ENCODE assay signal across 13 cellular contexts in the genomic region with DNA sequence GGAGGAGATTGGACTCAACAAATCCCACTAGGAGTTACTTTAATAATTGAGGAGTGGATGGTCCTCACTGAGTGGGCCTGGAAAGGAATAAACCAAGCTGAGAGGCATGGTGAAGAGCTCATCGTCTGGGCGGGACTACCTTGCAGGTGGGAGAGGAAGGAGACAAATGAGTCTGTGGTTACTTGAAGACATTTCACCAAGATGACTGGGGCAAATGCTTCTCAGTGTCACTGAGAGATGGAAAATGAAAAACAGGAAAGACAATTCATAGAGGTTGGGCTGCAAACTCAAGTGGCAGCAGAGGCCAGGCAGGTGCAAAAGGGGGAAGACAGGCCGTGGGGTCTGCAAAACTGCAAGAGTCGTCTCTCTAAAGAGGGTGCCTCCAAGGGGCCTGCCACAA. TPM values are rescaled to one million over a fixed set of nuclear protein-coding genes. Genes with fewer than 3 reads are reported as not detected.
DNase-seq lines count a peak whose midpoint lies in the region; ATAC-seq, FAIRE-seq and TF ChIP-seq lines count a peak whose summit lies in the region.
"Had no signal": no experiment of that assay in that cellular context is flagged by ENCODE, and none has a peak within 500 bp of the region (broad histone marks: within the 10 kb centered on the region; RNA-seq: fewer than 3 reads in every experiment).

No MANE protein-coding gene starts in this region.

- peaks cover 8% of the 10 kb centered on the region for H3K9me3 Mint-ChIP-seq in activated T-cell treated with anti-CD3 and anti-CD28 coated beads, Interleukin-2, amount 50 U/mL, for 24 hours
- H3K9me3 Mint-ChIP-seq in naive B cell, result peaks cover 3 to 10% (median 7%) of the 10 kb centered on the region in 7 donors

- H3K36me3 ChIP-seq in A673 (ENCODE audit: insufficient read depth, low read length, poor library complexity, severe bottlenecking) (no peaks in the 10 kb centered on the region), kidney (ENCODE audit: control insufficient read depth in 1 of 2, insufficient read depth in 2 of 2, low read length in 2 of 2) (no peaks in the 10 kb centered on the region)

- peaks cover 6% of the 10 kb centered on the region for H3K9me3 ChIP-seq in A673 (ENCODE audit: low read depth, low read length, poor library complexity, severe bottlenecking)
- H3K9me3 ChIP-seq in kidney (ENCODE audit: control insufficient read depth in 1 of 2, low read length in 2 of 2), result no peaks in the 10 kb centered on the region

- intact Hi-C loops in A673 (cut with micrococcal nuclease; ENCODE audit: unreplicated experiment) (loop anchor here (5.0 kb wide), 1 partner anchor 60 kb away; no protein-coding TSS in a partner anchor), kidney (cut with DNase I) (no loop called here)

- H3K4me1 Mint-ChIP-seq in activated T-cell treated with anti-CD3 and anti-CD28 coated beads, Interleukin-2, amount 50 U/mL, for 24 hours (ENCODE audit: low read depth), result peaks cover 47% of the 10 kb centered on the region
- H3K4me1 Mint-ChIP-seq in naive B cell, result peaks cover 16 to 37% (median 24%) of the 10 kb centered on the region in 3 donors

- H3K27ac ChIP-seq in A673 (ENCODE audit: low read depth, low read length, poor library complexity, severe bottlenecking), result peak overlapping the region; percentile 5
- H3K27ac ChIP-seq in kidney (ENCODE audit: low read depth in 2 of 2, low read length in 2 of 2), result no peak overlapping the region

- H3K4me3 Mint-ChIP-seq in activated T-cell treated with anti-CD3 and anti-CD28 coated beads, Interleukin-2, amount 50 U/mL, for 24 hours, result peak overlapping the region; percentile 86
- peak overlapping the region; percentile 37 to 97 (median 92) for H3K4me3 Mint-ChIP-seq in naive B cell

- no peak overlapping the region for H3K4me3 ChIP-seq in A673 (ENCODE audit: low read depth, low read length, poor library complexity, severe bottlenecking)
- no peak overlapping the region for H3K4me3 ChIP-seq in GM12865 (ENCODE audit: low read depth, low read length)
- peak overlapping the region in 1 of 2 donors; percentile 15 for H3K4me3 ChIP-seq in kidney (ENCODE audit: low read length in 2 of 2)

- CTCF ChIA-PET in A673 (lab: Charles Lee), result no interaction called here

- no peaks in the 10 kb centered on the region for H3K27me3 ChIP-seq in A673 (replicated peaks; ENCODE audit: insufficient read depth, low read depth, low read length, poor library complexity)
- H3K27me3 ChIP-seq: sigmoid colon had no signal

- peak overlapping the region; percentile 95 for H3K27ac Mint-ChIP-seq in activated T-cell treated with anti-CD3 and anti-CD28 coated beads, Interleukin-2, amount 50 U/mL, for 24 hours
- peak overlapping the region in 4 of 6 donors; percentile 21 to 95 (median 86) for H3K27ac Mint-ChIP-seq in naive B cell

- H3K36me3 Mint-ChIP-seq in activated T-cell treated with anti-CD3 and anti-CD28 coated beads, Interleukin-2, amount 50 U/mL, for 24 hours (ENCODE audit: low read depth), result peaks cover 9% of the 10 kb centered on the region
- peaks cover 3 to 5% of the 10 kb centered on the region in 2 donors for H3K36me3 Mint-ChIP-seq in naive B cell

- no peak for FAIRE-seq in kidney (lab: Jason Lieb, UNC)

- H3K4me1 ChIP-seq in A673 (ENCODE audit: insufficient read depth, low read length, poor library complexity, severe bottlenecking) (peaks cover 9% of the 10 kb centered on the region), kidney (ENCODE audit: control insufficient read depth in 1 of 2, insufficient read depth in 1 of 2, low read depth in 1 of 2, low read length in 2 of 2) (peaks cover 17% of the 10 kb centered on the region in 2 donors)

- no peak for DNase-seq in A673 (ENCODE audit: low spot score)
- DNase-seq in GM12865 (ENCODE audit: low read depth), result peak; percentile 42
- peak; percentile 44 for DNase-seq in activated T-cell treated with anti-CD3 and anti-CD28 coated beads, Interleukin-2, amount 50 U/mL, for 24 hours
- DNase-seq in naive B cell, result no peak
- DNase-seq in kidney, result no peak
- DNase-seq in NCI-H2029 treated with DMSO at 0.1 percent for 48 hours (lab: John Stamatoyannopoulos, UW), result no peak
- DNase-seq in DMS79 (lab: John Stamatoyannopoulos, UW), result no peak
- DNase-seq: activated gamma-delta T cell treated with Interleukin-2 at 50 U/mL for 16 hours, C1 segment of cervical spinal cord, NCI-H1092, sigmoid colon, T1000 had no signal

- POLR2A ChIA-PET in A673 (lab: Charles Lee; ENCODE audit: low non-redundant PET), result interaction anchor here (0.6 kb wide), 1 partner anchor 12 kb away, joined by 3 read pairs; no protein-coding TSS in a partner anchor

- TF ChIP-seq CTCF in A673 (conservative IDR thresholded peaks at IDR 0.05; ENCODE audit: low read depth, low read length), result no peak
- no peak for TF ChIP-seq CTCF in GM12865 (IDR thresholded peaks at IDR 0.05; ENCODE audit: insufficient read depth, low read depth, low read length, missing control alignments)
- TF ChIP-seq CTCF in kidney (IDR thresholded peaks at IDR 0.05; ENCODE audit: borderline replicate concordance, extremely low read depth, insufficient read depth), result no peak

- no TSS peak for BruUV-seq in A673 (replicated peaks; lab: Mats Ljungman, UMichigan)

- no peak overlapping the region for H3K9ac ChIP-seq in kidney (ENCODE audit: low read length in 2 of 2)

- ATAC-seq in naive B cell (ENCODE audit: low read depth in 2 of 2) (no peak), HG03045 (IDR thresholded peaks at IDR 0.05; ENCODE audit: unreplicated experiment) (no peak)

- no peaks in the 10 kb centered on the region for H3K27me3 Mint-ChIP-seq in activated T-cell treated with anti-CD3 and anti-CD28 coated beads, Interleukin-2, amount 50 U/mL, for 24 hours
- peaks cover 0 to 25% (median 5%) of the 10 kb centered on the region in 3 donors for H3K27me3 Mint-ChIP-seq in naive B cell

RNA-seq across cellular contexts. Expression of gene ARHGAP31, which starts 1.5 kb away (rescaled TPM):
- total RNA-seq in A673 (2021) (7.8 and 12.0 TPM in 2 replicates), kidney (28.7 TPM)
- polyA plus RNA-seq in naive B cell (ENCODE audit: low read depth in 6 of 6) (1 to 10 TPM in 1 of 6 donors, under 1 TPM in 4, not detected in 1; 0.54 to 1.5 (median 0.83) TPM), kidney (ENCODE audit: insufficient read depth, low read depth, low replicate concordance) (3.2 TPM)

RNA-seq across cellular contexts. Expression of gene B4GALT4, which starts 52.0 kb away (rescaled TPM):
- total RNA-seq in A673 (2021) (9.9 and 10.8 TPM in 2 replicates), kidney (23.1 TPM)
- polyA plus RNA-seq in naive B cell (ENCODE audit: low read depth in 6 of 6) (1 to 10 TPM; 6.8 to 9.0 (median 8.1) TPM), kidney (ENCODE audit: insufficient read depth, low read depth, low replicate concordance) (29.9 TPM)

Comparison
In these comparisons a context has a peak if more than half of its experiments do, and no peak if none do; other contexts are left out.
1. DNase-seq: peak in GM12865 (single experiment) and activated T-cell treated with anti-CD3 and anti-CD28 coated beads, Interleukin-2, amount 50 U/mL, for 24 hours (single experiment); none in A673 (single experiment), naive B cell (single experiment), kidney (single experiment), NCI-H2029 treated with DMSO at 0.1 percent for 48 hours (single experiment) and DMS79 (single experiment).